8 cellular contexts compared by ENCODE assay signal in the genomic region with DNA sequence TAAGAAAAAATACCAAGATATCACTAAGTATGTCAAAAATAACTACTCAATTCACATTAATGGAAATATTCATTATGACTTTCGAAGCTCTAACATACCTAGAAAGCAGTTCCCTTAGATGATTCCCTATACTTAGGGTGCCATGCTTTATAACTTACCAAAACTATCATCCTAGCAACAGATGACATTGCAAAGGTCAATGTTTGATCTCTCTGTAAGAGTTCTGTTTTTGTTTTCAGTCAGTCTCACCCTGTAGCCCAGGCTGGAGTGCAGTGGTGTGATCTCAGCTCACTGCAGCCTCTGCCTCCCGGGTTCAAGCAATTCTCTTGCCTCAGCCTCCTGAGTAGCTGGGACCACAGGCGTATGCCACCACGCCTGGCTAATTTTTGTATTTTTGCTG. TPM values are rescaled to one million over a fixed set of nuclear protein-coding genes. Genes with fewer than 3 reads are reported as not detected.
DNase-seq lines count a peak whose midpoint lies in the region; ATAC-seq and TF ChIP-seq lines count a peak whose summit lies in the region.
"Not testable (repeated sequence)": the region's sequence is repeated elsewhere in the genome, so short reads cannot be mapped to it uniquely, and the experiment has no call there.

No MANE protein-coding gene starts in this region.

- DNase-seq in CD4-positive, alpha-beta T cell; activated B cell treated with CpG ODN at 0.5 μM for 24 hours; Right ventricle myocardium superior; memory B cell (ENCODE audit: low spot score in 2 of 2); type B pancreatic cell (ENCODE audit: extremely low spot score, unreplicated experiment): not testable (repeated sequence)
- peak; percentile 20 for DNase-seq in activated naive CD4-positive, alpha-beta T cell treated with anti-CD3 and anti-CD28 coated beads for 36 hours

- H3K27me3 ChIP-seq in CD4-positive, alpha-beta T cell (ENCODE audit: control insufficient read depth, insufficient read depth, low read length) = not testable (repeated sequence)

- peaks cover 57% of the 10 kb centered on the region for H3K4me1 Mint-ChIP-seq in CD4-positive, alpha-beta T cell (ENCODE audit: low read depth)
- H3K4me1 Mint-ChIP-seq in activated B cell treated with CpG ODN at 0.5 μM for 24 hours; memory B cell; type B pancreatic cell (ENCODE audit: unreplicated experiment): not testable (repeated sequence)
- peaks cover 41% of the 10 kb centered on the region for H3K4me1 Mint-ChIP-seq in activated naive CD4-positive, alpha-beta T cell treated with anti-CD3 and anti-CD28 coated beads for 36 hours (ENCODE audit: low read depth)

- peaks cover 88% of the 10 kb centered on the region for H3K36me3 Mint-ChIP-seq in CD4-positive, alpha-beta T cell (ENCODE audit: low read depth)
- H3K36me3 Mint-ChIP-seq in activated B cell treated with CpG ODN at 0.5 μM for 24 hours (ENCODE audit: low read depth) = peaks cover 73% of the 10 kb centered on the region
- peaks cover 32% of the 10 kb centered on the region for H3K36me3 Mint-ChIP-seq in activated naive CD4-positive, alpha-beta T cell treated with anti-CD3 and anti-CD28 coated beads for 36 hours (ENCODE audit: low read depth)
- peaks cover 28% of the 10 kb centered on the region for H3K36me3 Mint-ChIP-seq in memory B cell
- H3K36me3 Mint-ChIP-seq in type B pancreatic cell = peaks cover 26% of the 10 kb centered on the region

- H3K27me3 Mint-ChIP-seq in CD4-positive, alpha-beta T cell; activated B cell treated with CpG ODN at 0.5 μM for 24 hours; activated naive CD4-positive, alpha-beta T cell treated with anti-CD3 and anti-CD28 coated beads for 36 hours (ENCODE audit: low read depth); memory B cell; type B pancreatic cell: not testable (repeated sequence)

- TF ChIP-seq CTCF in CD4-positive, alpha-beta T cell (IDR thresholded peaks at IDR 0.05); activated B cell treated with CpG ODN at 0.5 μM for 24 hours (IDR thresholded peaks at IDR 0.05); type B pancreatic cell (conservative IDR thresholded peaks at IDR 0.05): not testable (repeated sequence)

- ATAC-seq in CD4-positive, alpha-beta T cell (ENCODE audit: poor library complexity); memory B cell (ENCODE audit: low read depth): not testable (repeated sequence)
- ATAC-seq in GM19395 (IDR thresholded peaks at IDR 0.05; ENCODE audit: unreplicated experiment) (peak; percentile 52), HG03039 (IDR thresholded peaks at IDR 0.05; ENCODE audit: unreplicated experiment) (peak; percentile 48), activated B cell treated with CpG ODN at 0.5 μM for 24 hours (ENCODE audit: low read depth) (peak; percentile 25), Right ventricle myocardium superior (ENCODE audit: poor library complexity) (peak; percentile 69)

- intact Hi-C loops in CD4-positive, alpha-beta T cell (cut with DNase I, micrococcal nuclease); activated B cell treated with CpG ODN at 0.5 μM for 24 hours (cut with micrococcal nuclease); activated naive CD4-positive, alpha-beta T cell treated with anti-CD3 and anti-CD28 coated beads for 36 hours (cut with micrococcal nuclease); Right ventricle myocardium superior (cut with DNase I): not testable (repeated sequence)

- not testable (repeated sequence) for H3K27ac ChIP-seq in CD4-positive, alpha-beta T cell (ENCODE audit: low read depth, low read length)

- peak overlapping the region; percentile 70 for H3K27ac Mint-ChIP-seq in CD4-positive, alpha-beta T cell
- H3K27ac Mint-ChIP-seq in activated B cell treated with CpG ODN at 0.5 μM for 24 hours = peak overlapping the region; percentile 12
- peak overlapping the region; percentile 61 for H3K27ac Mint-ChIP-seq in activated naive CD4-positive, alpha-beta T cell treated with anti-CD3 and anti-CD28 coated beads for 36 hours
- peak overlapping the region; percentile 8 for H3K27ac Mint-ChIP-seq in memory B cell
- peak overlapping the region; percentile 41 for H3K27ac Mint-ChIP-seq in type B pancreatic cell

- H3K4me3 Mint-ChIP-seq in CD4-positive, alpha-beta T cell; activated B cell treated with CpG ODN at 0.5 μM for 24 hours; activated naive CD4-positive, alpha-beta T cell treated with anti-CD3 and anti-CD28 coated beads for 36 hours; memory B cell; type B pancreatic cell: not testable (repeated sequence)

- not testable (repeated sequence) for H3K9me3 Mint-ChIP-seq in CD4-positive, alpha-beta T cell; activated B cell treated with CpG ODN at 0.5 μM for 24 hours; activated naive CD4-positive, alpha-beta T cell treated with anti-CD3 and anti-CD28 coated beads for 36 hours; memory B cell; type B pancreatic cell

- CTCF ChIA-PET in CD4-positive, alpha-beta T cell (lab: Charles Lee) = interaction anchor here (1.1 kb wide), 1 partner anchor 28 kb away, joined by 3 read pairs; no protein-coding TSS in a partner anchor
- CTCF ChIA-PET in activated B cell treated with CpG ODN at 0.5 μM for 24 hours (lab: Charles Lee) = not testable (repeated sequence)
- CTCF ChIA-PET in activated naive CD4-positive, alpha-beta T cell treated with anti-CD3 and anti-CD28 coated beads for 36 hours (lab: Charles Lee) = interaction anchor here (1.1 to 1.3 kb wide), 2 partner anchors 10 to 18 kb away, joined by 4 to 5 read pairs; no protein-coding TSS in a partner anchor

- not testable (repeated sequence) for H3K9me3 ChIP-seq in CD4-positive, alpha-beta T cell (ENCODE audit: control insufficient read depth, low read length)

- POLR2A ChIA-PET in CD4-positive, alpha-beta T cell (lab: Charles Lee) = interaction anchor here (1.8 to 3.9 kb wide), 2 partner anchors 17 to 18 kb away, joined by 6 to 23 read pairs; a partner anchor contains a TSS
- POLR2A ChIA-PET in activated B cell treated with CpG ODN at 0.5 μM for 24 hours (lab: Charles Lee) = interaction anchor here (1.0 kb wide), 1 partner anchor 10 kb away, joined by 3 read pairs; no protein-coding TSS in a partner anchor

RNA-seq across cellular contexts. Expression of a gene that starts 16.5 kb away (rescaled TPM):
- 10 to 100 TPM; 37.4 to 42.9 TPM for total RNA-seq in CD4-positive, alpha-beta T cell
- total RNA-seq in activated B cell treated with CpG ODN at 0.5 μM for 24 hours (20.6 and 23.6 TPM in 2 replicates), Right ventricle myocardium superior (15.0 TPM), type B pancreatic cell (ENCODE audit: low replicate concordance) (24.9 and 25.6 TPM in 2 replicates)
- total RNA-seq in activated naive CD4-positive, alpha-beta T cell treated with anti-CD3 and anti-CD28 coated beads for 36 hours = 10 to 100 TPM; 13.6 to 14.6 TPM

RNA-seq across cellular contexts. Expression of a gene that starts 18.6 kb away (rescaled TPM):
- 10 to 100 TPM; 88.7 to 90.4 TPM for total RNA-seq in CD4-positive, alpha-beta T cell
- total RNA-seq in activated B cell treated with CpG ODN at 0.5 μM for 24 hours (46.2 and 49.8 TPM in 2 replicates), Right ventricle myocardium superior (27.6 TPM), type B pancreatic cell (ENCODE audit: low replicate concordance) (28.7 and 36.6 TPM in 2 replicates)
- 10 to 100 TPM; 27.1 to 27.4 TPM for total RNA-seq in activated naive CD4-positive, alpha-beta T cell treated with anti-CD3 and anti-CD28 coated beads for 36 hours

Comparison
In these comparisons a context has a peak if more than half of its experiments do, and no peak if none do; other contexts are left out.
1. H3K27ac Mint-ChIP-seq: peak in every context shown above with its lines; median percentile 70 in CD4-positive, alpha-beta T cell; 61 in activated naive CD4-positive, alpha-beta T cell treated with anti-CD3 and anti-CD28 coated beads for 36 hours; 41 in type B pancreatic cell; 12 in activated B cell treated with CpG ODN at 0.5 μM for 24 hours; 8 in memory B cell.